In the genomic region with DNA sequence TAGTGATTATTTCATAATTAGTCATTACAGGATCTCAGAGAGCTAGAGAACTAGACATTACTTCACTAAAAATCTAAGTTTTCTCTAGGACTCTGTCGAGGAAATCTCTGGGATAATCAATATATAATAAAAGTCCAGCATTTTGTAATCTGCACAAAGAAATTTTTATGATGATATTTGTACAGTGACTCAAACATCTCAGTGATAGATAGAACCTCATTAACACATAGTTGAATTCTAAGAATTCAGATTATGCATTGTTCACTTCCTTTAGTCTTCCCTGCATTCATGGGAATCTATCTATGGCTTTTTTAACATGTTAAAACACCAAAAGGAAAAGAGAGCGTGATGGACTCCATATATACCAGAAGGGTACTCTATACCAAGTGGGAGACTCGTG, we compare ENCODE assay signal across 8 cellular contexts.
"Had no signal": no experiment of that assay in that cellular context is flagged by ENCODE, and none has a peak within 500 bp of the region (broad histone marks: within the 10 kb centered on the region; RNA-seq: fewer than 3 reads in every experiment).

No MANE protein-coding gene starts in this region.

- H3K27me3 ChIP-seq: uterus had no signal

- H3K36me3 ChIP-seq: uterus had no signal

- H3K4me1 ChIP-seq: uterus had no signal

- DNase-seq: activated CD8-positive, alpha-beta memory T cell treated with anti-CD3 and anti-CD28 coated beads, Interleukin-2, amount 10 ng/mL, durations not matched to agents 7 days and 5 days; activated effector memory CD4-positive, alpha-beta T cell treated with Interleukin-2 at 50 U/mL for 16 hours; activated T-cell treated with anti-CD3 and anti-CD28 coated beads, Interleukin-2, amount 50 U/mL, for 24 hours; cerebellar nuclear complex; endodermal cell; mesenchymal stem cell; stimulated activated CD4-positive, alpha-beta T cell treated with anti-CD3 and anti-CD28 coated beads, Interleukin-15, amount 100 ng/mL, for 24 hours; uterus had no signal

- H3K9me3 ChIP-seq: uterus had no signal

- H3K4me3 ChIP-seq: uterus had no signal
